ENCODE assay signal across 14 cellular contexts in the genomic region with DNA sequence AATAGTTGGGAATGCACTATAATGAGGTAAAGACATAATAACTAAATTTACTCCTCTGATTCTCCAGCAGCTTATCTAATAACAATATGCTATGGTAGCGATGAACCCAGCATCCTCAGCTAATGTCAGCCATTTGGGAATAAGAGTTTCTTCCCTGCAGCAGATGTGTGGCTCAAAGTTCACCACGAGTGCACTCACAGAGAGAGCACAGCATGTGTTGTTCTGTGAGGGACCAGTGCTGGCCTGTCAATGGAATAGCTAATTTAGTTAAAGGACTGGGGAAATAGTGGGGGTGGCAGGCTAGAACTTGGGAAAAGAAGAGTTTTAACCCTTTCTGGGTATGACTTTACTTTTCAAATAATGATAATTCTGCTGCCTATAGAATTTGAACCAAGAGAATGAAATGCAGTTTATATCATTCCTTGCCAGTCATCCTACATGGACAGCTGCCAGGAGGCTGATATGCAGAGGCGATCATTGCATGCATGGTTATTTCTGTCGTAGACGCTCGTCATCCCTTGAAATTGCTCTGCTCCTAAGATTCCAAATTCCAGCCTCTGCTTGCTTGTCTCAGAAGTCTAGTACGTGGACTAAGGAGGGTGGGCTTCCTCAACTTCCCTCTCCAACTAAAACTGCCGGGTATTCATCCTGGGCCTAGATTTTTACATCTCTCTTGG.
DNase-seq lines count a peak whose midpoint lies in the region; ATAC-seq and TF ChIP-seq lines count a peak whose summit lies in the region.
"Had no signal": no experiment of that assay in that cellular context is flagged by ENCODE, and none has a peak within 500 bp of the region (broad histone marks: within the 10 kb centered on the region; RNA-seq: fewer than 3 reads in every experiment).

No MANE protein-coding gene starts in this region.

- peak; percentile 89 for ATAC-seq in left ventricle myocardium superior
- no peak for ATAC-seq in GM21526 (IDR thresholded peaks at IDR 0.05; ENCODE audit: low FRiP score, unreplicated experiment)
- no peak for ATAC-seq in HG03469 (IDR thresholded peaks at IDR 0.05; ENCODE audit: unreplicated experiment)
- ATAC-seq: stimulated activated naive CD8-positive, alpha-beta T cell treated with anti-CD3 and anti-CD28 coated beads, Interleukin-15, Interleukin-2, amounts not matched to agents 100 U/mL and 50 U/mL, for 24 hours had no signal

- TF ChIP-seq CTCF in HEK293 (tag by site-specific recombination; IDR thresholded peaks at IDR 0.05) (no peak), astrocyte of the spinal cord (IDR thresholded peaks at IDR 0.05; ENCODE audit: low read depth, low read length) (no peak)

- H3K9me3 Mint-ChIP-seq in activated CD4-positive, alpha-beta memory T cell treated with anti-CD3 and anti-CD28 coated beads, Interleukin-2, amount 10 ng/mL, durations not matched to agents 7 days and 5 days, result peaks cover 18% of the 10 kb centered on the region

- peaks cover 6% of the 10 kb centered on the region for H3K36me3 Mint-ChIP-seq in activated CD4-positive, alpha-beta memory T cell treated with anti-CD3 and anti-CD28 coated beads, Interleukin-2, amount 10 ng/mL, durations not matched to agents 7 days and 5 days (ENCODE audit: low read depth)

- CTCF ChIA-PET in HEK293 (lab: Yijun Ruan, JAX), result interaction anchor here (0.5 to 1.1 kb wide), 3 partner anchors 115 to 198 kb away, joined by 4 to 6 read pairs (median 4); no protein-coding TSS in a partner anchor
- CTCF ChIA-PET in activated CD4-positive, alpha-beta memory T cell treated with anti-CD3 and anti-CD28 coated beads, Interleukin-2, amount 10 ng/mL, durations not matched to agents 7 days and 5 days (lab: Charles Lee), result no interaction called here

- H3K4me1 ChIP-seq in HEK293 (ENCODE audit: control insufficient read depth, insufficient read depth, low read length), result peaks cover 13% of the 10 kb centered on the region

- no peaks in the 10 kb centered on the region for H3K4me1 Mint-ChIP-seq in activated CD4-positive, alpha-beta memory T cell treated with anti-CD3 and anti-CD28 coated beads, Interleukin-2, amount 10 ng/mL, durations not matched to agents 7 days and 5 days

- peaks cover 4% of the 10 kb centered on the region for H3K27me3 Mint-ChIP-seq in activated CD4-positive, alpha-beta memory T cell treated with anti-CD3 and anti-CD28 coated beads, Interleukin-2, amount 10 ng/mL, durations not matched to agents 7 days and 5 days

- H3K9me3 ChIP-seq in HEK293 (ENCODE audit: control insufficient read depth, insufficient read depth, low read depth, low read length), result no peaks in the 10 kb centered on the region

- POLR2A ChIA-PET in HEK293 (lab: Yijun Ruan, JAX), result no interaction called here
- POLR2A ChIA-PET in activated CD4-positive, alpha-beta memory T cell treated with anti-CD3 and anti-CD28 coated beads, Interleukin-2, amount 10 ng/mL, durations not matched to agents 7 days and 5 days (lab: Charles Lee), result no interaction called here

- DNase-seq in astrocyte of the spinal cord (ENCODE audit: low read depth, low spot score) (peak; percentile 44), left ventricle myocardium superior (peak; percentile 41), skeletal muscle cell (ENCODE audit: low read depth) (peak; percentile 68), NCI-H146 treated with DMSO at 0.1 percent for 48 hours (lab: John Stamatoyannopoulos, UW; ENCODE audit: unreplicated experiment) (no peak)
- DNase-seq in activated CD4-positive, alpha-beta memory T cell treated with anti-CD3 and anti-CD28 coated beads, Interleukin-2, amount 10 ng/mL, durations not matched to agents 7 days and 5 days, result no peak
- DNase-seq: activated CD4-positive, alpha-beta T cell treated with anti-CD3 and anti-CD28 coated beads, Interleukin-2, amount 50 U/mL, for 1 hour; activated gamma-delta T cell treated with Interleukin-2 at 50 U/mL for 16 hours; NCI-H510A treated with DMSO at 0.1 percent for 48 hours; stimulated activated naive CD8-positive, alpha-beta T cell treated with anti-CD3 and anti-CD28 coated beads, Interleukin-15, Interleukin-2, amounts not matched to agents 100 U/mL and 50 U/mL, for 24 hours had no signal

- H3K36me3 ChIP-seq in HEK293 (ENCODE audit: control insufficient read depth in 2 of 2, insufficient read depth in 1 of 2, low read length in 2 of 2), result no peaks in the 10 kb centered on the region
- H3K36me3 ChIP-seq: BLaER1 had no signal

- H3K27ac Mint-ChIP-seq in activated CD4-positive, alpha-beta memory T cell treated with anti-CD3 and anti-CD28 coated beads, Interleukin-2, amount 10 ng/mL, durations not matched to agents 7 days and 5 days, result no peak overlapping the region

- in situ Hi-C loops in astrocyte of the spinal cord (cut with HindIII; ENCODE audit: low sequenced_read_pairs), result no loop called here

- H3K4me3 ChIP-seq in HEK293 (ENCODE audit: low read depth, low read length) (no peak overlapping the region), astrocyte of the spinal cord (ENCODE audit: low read depth, low read length) (no peak overlapping the region), skeletal muscle cell (ENCODE audit: low read depth, low read length) (no peak overlapping the region)
- H3K4me3 ChIP-seq: BLaER1, SK-N-MC had no signal

- H3K27ac ChIP-seq in HEK293 (ENCODE audit: extremely low read depth, low read depth, low read length), result no peak overlapping the region
- H3K27ac ChIP-seq: BLaER1, SK-N-MC had no signal

- H3K4me3 Mint-ChIP-seq in activated CD4-positive, alpha-beta memory T cell treated with anti-CD3 and anti-CD28 coated beads, Interleukin-2, amount 10 ng/mL, durations not matched to agents 7 days and 5 days, result no peak overlapping the region

- intact Hi-C loops in left ventricle myocardium superior (cut with micrococcal nuclease), result no loop called here

TF ChIP-seq in HEK293, 187 proteins besides CTCF, POLR2A, EP300 and RAD21:
- TF ChIP-seq ZNF623 (tag by site-specific recombination; IDR thresholded peaks at IDR 0.05) (no peak), ZNF341 (tag by site-specific recombination; IDR thresholded peaks at IDR 0.05; ENCODE audit: low read depth) (0 out of 2 replicates have a peak, but pooled peaks have one; percentile 24), OSR2 (tag by site-specific recombination; IDR thresholded peaks at IDR 0.05) (no peak), ZIC2 (tag by site-specific recombination; IDR thresholded peaks at IDR 0.05) (0 out of 2 replicates have a peak, but pooled peaks have one; percentile 9), ZNF549 (tag by site-specific recombination; IDR thresholded peaks at IDR 0.05) (peak; percentile 77)
- TF ChIP-seq, protein P1, sequence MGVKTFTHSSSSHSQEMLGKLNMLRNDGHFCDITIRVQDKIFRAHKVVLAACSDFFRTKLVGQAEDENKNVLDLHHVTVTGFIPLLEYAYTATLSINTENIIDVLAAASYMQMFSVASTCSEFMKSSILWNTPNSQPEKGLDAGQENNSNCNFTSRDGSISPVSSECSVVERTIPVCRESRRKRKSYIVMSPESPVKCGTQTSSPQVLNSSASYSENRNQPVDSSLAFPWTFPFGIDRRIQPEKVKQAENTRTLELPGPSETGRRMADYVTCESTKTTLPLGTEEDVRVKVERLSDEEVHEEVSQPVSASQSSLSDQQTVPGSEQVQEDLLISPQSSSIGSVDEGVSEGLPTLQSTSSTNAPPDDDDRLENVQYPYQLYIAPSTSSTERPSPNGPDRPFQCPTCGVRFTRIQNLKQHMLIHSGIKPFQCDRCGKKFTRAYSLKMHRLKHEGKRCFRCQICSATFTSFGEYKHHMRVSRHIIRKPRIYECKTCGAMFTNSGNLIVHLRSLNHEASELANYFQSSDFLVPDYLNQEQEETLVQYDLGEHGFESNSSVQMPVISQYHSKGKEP (tag by site-specific recombination; IDR thresholded peaks at IDR 0.05), result no peak

Comparison
In these comparisons a context has a peak if more than half of its experiments do, and no peak if none do; other contexts are left out.
1. DNase-seq: peak in astrocyte of the spinal cord (single experiment), left ventricle myocardium superior (single experiment) and skeletal muscle cell (single experiment); none in activated CD4-positive, alpha-beta memory T cell treated with anti-CD3 and anti-CD28 coated beads, Interleukin-2, amount 10 ng/mL, durations not matched to agents 7 days and 5 days (single experiment) and NCI-H146 treated with DMSO at 0.1 percent for 48 hours (single experiment).